ENCODE assay signal across 1 cellular context in the genomic region with DNA sequence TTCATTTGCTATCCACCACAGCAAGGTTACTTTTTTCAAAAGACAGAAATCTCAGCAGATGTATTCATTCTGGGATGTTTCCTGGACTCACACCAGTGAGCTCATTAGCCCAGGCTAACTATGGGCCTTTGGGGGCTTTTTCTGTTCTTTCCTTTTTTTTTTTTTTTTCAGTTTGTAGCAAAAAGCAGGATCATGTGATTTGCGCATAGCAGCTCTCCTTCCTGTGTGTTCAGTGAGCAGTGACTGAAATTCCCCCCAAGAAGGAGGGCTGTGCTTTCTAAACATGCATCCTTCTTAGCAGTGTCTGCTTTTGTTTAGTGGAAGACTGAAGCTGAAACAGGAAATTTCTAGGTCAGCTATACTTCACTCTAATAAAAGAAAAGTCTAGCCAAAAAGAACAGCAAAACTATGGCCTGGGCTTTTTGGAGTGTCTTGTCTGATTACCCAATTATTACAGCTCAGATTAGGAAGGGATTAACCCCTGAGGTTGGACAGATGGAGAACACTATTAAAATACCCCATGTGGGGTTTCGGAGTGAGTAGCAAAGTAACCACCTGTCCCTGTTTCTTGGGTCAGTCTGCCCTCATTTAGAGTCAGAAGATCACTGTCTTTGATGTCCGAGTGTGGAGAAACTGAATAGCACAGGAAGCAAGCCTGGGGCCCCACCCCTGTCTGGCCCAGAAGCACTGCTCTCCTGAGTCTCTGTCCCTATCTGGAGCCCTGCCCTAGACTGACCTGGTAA.
TF ChIP-seq lines count a peak whose summit lies in the region.

No MANE protein-coding gene starts in this region.

TF ChIP-seq in GM12878, 131 proteins besides CTCF, POLR2A, EP300 and RAD21 (continued from another document and continues in another):
- TF ChIP-seq, protein P1, sequence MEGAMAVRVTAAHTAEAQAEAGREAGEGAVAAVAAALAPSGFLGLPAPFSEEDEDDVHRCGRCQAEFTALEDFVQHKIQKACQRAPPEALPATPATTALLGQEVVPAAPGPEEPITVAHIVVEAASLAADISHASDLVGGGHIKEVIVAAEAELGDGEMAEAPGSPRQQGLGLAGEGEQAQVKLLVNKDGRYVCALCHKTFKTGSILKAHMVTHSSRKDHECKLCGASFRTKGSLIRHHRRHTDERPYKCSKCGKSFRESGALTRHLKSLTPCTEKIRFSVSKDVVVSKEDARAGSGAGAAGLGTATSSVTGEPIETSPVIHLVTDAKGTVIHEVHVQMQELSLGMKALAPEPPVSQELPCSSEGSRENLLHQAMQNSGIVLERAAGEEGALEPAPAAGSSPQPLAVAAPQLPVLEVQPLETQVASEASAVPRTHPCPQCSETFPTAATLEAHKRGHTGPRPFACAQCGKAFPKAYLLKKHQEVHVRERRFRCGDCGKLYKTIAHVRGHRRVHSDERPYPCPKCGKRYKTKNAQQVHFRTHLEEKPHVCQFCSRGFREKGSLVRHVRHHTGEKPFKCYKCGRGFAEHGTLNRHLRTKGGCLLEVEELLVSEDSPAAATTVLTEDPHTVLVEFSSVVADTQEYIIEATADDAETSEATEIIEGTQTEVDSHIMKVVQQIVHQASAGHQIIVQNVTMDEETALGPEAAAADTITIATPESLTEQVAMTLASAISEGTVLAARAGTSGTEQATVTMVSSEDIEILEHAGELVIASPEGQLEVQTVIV (IDR thresholded peaks at IDR 0.05; ENCODE audit: borderline replicate concordance, partially characterized antibody), result no peak
- TF ChIP-seq ETV6 (conservative IDR thresholded peaks at IDR 0.05 in 1 of 2, IDR thresholded peaks at IDR 0.05 in 1 of 2; ENCODE audit: borderline replicate concordance in 1 of 2, low read depth in 1 of 2) (peak in 1 of 2 experiments; percentile 60; a peak in 2 of 4 replicates), SIN3A (IDR thresholded peaks at IDR 0.05; ENCODE audit: low read depth, low read length) (no peak), MTA3 (IDR thresholded peaks at IDR 0.05; ENCODE audit: borderline replicate concordance, low read length) (no peak; the same call in 1 of the 2 replicates), RCOR1 (conservative IDR thresholded peaks at IDR 0.05; ENCODE audit: low read depth, low read length) (0 out of 2 replicates have a peak, but pooled peaks have one; percentile 15), NFYA (IDR thresholded peaks at IDR 0.05; ENCODE audit: borderline replicate concordance, low read depth, low read length) (no peak), NRF1 (conservative IDR thresholded peaks at IDR 0.05; ENCODE audit: low read depth, low read length) (no peak), HDGF (IDR thresholded peaks at IDR 0.05) (no peak), HDAC2 (IDR thresholded peaks at IDR 0.05) (no peak), FOXM1 (IDR thresholded peaks at IDR 0.05; ENCODE audit: low read depth, low read length) (peak; percentile 82), ZSCAN29 (IDR thresholded peaks at IDR 0.05) (no peak), NR2C1 (IDR thresholded peaks at IDR 0.05) (no peak), CBFB (IDR thresholded peaks at IDR 0.05; ENCODE audit: low read depth) (peak; percentile 23; the same call in 1 of the 2 replicates), ATF7 (IDR thresholded peaks at IDR 0.05; ENCODE audit: low read depth) (peak; percentile 68), ZNF274 (IDR thresholded peaks at IDR 0.05; ENCODE audit: insufficient read depth, insufficient read length) (no peak), EED (IDR thresholded peaks at IDR 0.05; ENCODE audit: low read depth) (peak; percentile 61), ASH2L (IDR thresholded peaks at IDR 0.05; ENCODE audit: borderline replicate concordance, low read depth) (peak; percentile 90; the same call in 1 of the 2 replicates)
- TF ChIP-seq, protein P2, sequence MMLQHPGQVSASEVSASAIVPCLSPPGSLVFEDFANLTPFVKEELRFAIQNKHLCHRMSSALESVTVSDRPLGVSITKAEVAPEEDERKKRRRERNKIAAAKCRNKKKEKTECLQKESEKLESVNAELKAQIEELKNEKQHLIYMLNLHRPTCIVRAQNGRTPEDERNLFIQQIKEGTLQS (IDR thresholded peaks at IDR 0.05; ENCODE audit: borderline replicate concordance, extremely low read depth, low read depth, low read length), result no peak
- TF ChIP-seq, protein P3, sequence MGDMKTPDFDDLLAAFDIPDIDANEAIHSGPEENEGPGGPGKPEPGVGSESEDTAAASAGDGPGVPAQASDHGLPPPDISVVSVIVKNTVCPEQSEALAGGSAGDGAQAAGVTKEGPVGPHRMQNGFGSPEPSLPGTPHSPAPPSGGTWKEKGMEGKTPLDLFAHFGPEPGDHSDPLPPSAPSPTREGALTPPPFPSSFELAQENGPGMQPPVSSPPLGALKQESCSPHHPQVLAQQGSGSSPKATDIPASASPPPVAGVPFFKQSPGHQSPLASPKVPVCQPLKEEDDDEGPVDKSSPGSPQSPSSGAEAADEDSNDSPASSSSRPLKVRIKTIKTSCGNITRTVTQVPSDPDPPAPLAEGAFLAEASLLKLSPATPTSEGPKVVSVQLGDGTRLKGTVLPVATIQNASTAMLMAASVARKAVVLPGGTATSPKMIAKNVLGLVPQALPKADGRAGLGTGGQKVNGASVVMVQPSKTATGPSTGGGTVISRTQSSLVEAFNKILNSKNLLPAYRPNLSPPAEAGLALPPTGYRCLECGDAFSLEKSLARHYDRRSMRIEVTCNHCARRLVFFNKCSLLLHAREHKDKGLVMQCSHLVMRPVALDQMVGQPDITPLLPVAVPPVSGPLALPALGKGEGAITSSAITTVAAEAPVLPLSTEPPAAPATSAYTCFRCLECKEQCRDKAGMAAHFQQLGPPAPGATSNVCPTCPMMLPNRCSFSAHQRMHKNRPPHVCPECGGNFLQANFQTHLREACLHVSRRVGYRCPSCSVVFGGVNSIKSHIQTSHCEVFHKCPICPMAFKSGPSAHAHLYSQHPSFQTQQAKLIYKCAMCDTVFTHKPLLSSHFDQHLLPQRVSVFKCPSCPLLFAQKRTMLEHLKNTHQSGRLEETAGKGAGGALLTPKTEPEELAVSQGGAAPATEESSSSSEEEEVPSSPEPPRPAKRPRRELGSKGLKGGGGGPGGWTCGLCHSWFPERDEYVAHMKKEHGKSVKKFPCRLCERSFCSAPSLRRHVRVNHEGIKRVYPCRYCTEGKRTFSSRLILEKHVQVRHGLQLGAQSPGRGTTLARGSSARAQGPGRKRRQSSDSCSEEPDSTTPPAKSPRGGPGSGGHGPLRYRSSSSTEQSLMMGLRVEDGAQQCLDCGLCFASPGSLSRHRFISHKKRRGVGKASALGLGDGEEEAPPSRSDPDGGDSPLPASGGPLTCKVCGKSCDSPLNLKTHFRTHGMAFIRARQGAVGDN (IDR thresholded peaks at IDR 0.05), result no peak
- TF ChIP-seq, protein P4, sequence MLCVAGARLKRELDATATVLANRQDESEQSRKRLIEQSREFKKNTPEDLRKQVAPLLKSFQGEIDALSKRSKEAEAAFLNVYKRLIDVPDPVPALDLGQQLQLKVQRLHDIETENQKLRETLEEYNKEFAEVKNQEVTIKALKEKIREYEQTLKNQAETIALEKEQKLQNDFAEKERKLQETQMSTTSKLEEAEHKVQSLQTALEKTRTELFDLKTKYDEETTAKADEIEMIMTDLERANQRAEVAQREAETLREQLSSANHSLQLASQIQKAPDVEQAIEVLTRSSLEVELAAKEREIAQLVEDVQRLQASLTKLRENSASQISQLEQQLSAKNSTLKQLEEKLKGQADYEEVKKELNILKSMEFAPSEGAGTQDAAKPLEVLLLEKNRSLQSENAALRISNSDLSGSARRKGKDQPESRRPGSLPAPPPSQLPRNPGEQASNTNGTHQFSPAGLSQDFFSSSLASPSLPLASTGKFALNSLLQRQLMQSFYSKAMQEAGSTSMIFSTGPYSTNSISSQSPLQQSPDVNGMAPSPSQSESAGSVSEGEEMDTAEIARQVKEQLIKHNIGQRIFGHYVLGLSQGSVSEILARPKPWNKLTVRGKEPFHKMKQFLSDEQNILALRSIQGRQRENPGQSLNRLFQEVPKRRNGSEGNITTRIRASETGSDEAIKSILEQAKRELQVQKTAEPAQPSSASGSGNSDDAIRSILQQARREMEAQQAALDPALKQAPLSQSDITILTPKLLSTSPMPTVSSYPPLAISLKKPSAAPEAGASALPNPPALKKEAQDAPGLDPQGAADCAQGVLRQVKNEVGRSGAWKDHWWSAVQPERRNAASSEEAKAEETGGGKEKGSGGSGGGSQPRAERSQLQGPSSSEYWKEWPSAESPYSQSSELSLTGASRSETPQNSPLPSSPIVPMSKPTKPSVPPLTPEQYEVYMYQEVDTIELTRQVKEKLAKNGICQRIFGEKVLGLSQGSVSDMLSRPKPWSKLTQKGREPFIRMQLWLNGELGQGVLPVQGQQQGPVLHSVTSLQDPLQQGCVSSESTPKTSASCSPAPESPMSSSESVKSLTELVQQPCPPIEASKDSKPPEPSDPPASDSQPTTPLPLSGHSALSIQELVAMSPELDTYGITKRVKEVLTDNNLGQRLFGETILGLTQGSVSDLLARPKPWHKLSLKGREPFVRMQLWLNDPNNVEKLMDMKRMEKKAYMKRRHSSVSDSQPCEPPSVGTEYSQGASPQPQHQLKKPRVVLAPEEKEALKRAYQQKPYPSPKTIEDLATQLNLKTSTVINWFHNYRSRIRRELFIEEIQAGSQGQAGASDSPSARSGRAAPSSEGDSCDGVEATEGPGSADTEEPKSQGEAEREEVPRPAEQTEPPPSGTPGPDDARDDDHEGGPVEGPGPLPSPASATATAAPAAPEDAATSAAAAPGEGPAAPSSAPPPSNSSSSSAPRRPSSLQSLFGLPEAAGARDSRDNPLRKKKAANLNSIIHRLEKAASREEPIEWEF (IDR thresholded peaks at IDR 0.05; ENCODE audit: insufficient replicate concordance, low read depth, low read length), result no peak
- TF ChIP-seq, protein P5, sequence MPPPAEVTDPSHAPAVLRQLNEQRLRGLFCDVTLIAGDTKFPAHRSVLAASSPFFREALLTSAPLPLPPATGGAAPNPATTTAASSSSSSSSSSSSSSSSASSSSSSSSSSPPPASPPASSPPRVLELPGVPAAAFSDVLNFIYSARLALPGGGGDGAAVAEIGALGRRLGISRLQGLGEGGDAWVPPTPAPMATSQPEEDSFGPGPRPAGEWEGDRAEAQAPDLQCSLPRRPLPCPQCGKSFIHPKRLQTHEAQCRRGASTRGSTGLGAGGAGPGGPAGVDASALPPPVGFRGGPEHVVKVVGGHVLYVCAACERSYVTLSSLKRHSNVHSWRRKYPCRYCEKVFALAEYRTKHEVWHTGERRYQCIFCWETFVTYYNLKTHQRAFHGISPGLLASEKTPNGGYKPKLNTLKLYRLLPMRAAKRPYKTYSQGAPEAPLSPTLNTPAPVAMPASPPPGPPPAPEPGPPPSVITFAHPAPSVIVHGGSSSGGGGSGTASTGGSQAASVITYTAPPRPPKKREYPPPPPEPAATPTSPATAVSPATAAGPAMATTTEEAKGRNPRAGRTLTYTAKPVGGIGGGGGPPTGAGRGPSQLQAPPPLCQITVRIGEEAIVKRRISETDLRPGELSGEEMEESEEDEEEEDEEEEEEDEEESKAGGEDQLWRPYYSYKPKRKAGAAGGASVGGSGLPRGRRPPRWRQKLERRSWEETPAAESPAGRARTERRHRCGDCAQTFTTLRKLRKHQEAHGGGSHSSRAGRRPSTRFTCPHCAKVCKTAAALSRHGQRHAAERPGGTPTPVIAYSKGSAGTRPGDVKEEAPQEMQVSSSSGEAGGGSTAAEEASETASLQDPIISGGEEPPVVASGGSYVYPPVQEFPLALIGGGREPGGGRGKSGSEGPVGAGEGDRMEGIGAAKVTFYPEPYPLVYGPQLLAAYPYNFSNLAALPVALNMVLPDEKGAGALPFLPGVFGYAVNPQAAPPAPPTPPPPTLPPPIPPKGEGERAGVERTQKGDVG (CRISPR knock-in tag; IDR thresholded peaks at IDR 0.05), result no peak
- TF ChIP-seq, protein P6, sequence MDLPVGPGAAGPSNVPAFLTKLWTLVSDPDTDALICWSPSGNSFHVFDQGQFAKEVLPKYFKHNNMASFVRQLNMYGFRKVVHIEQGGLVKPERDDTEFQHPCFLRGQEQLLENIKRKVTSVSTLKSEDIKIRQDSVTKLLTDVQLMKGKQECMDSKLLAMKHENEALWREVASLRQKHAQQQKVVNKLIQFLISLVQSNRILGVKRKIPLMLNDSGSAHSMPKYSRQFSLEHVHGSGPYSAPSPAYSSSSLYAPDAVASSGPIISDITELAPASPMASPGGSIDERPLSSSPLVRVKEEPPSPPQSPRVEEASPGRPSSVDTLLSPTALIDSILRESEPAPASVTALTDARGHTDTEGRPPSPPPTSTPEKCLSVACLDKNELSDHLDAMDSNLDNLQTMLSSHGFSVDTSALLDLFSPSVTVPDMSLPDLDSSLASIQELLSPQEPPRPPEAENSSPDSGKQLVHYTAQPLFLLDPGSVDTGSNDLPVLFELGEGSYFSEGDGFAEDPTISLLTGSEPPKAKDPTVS (IDR thresholded peaks at IDR 0.05; ENCODE audit: low read depth, low read length), result no peak
- TF ChIP-seq, protein P7, sequence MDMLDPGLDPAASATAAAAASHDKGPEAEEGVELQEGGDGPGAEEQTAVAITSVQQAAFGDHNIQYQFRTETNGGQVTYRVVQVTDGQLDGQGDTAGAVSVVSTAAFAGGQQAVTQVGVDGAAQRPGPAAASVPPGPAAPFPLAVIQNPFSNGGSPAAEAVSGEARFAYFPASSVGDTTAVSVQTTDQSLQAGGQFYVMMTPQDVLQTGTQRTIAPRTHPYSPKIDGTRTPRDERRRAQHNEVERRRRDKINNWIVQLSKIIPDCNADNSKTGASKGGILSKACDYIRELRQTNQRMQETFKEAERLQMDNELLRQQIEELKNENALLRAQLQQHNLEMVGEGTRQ (IDR thresholded peaks at IDR 0.05; ENCODE audit: borderline replicate concordance, low read depth, low read length), result no peak; the same call in 1 of the 2 replicates
- TF ChIP-seq, protein P8, sequence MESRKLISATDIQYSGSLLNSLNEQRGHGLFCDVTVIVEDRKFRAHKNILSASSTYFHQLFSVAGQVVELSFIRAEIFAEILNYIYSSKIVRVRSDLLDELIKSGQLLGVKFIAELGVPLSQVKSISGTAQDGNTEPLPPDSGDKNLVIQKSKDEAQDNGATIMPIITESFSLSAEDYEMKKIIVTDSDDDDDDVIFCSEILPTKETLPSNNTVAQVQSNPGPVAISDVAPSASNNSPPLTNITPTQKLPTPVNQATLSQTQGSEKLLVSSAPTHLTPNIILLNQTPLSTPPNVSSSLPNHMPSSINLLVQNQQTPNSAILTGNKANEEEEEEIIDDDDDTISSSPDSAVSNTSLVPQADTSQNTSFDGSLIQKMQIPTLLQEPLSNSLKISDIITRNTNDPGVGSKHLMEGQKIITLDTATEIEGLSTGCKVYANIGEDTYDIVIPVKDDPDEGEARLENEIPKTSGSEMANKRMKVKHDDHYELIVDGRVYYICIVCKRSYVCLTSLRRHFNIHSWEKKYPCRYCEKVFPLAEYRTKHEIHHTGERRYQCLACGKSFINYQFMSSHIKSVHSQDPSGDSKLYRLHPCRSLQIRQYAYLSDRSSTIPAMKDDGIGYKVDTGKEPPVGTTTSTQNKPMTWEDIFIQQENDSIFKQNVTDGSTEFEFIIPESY (IDR thresholded peaks at IDR 0.05), result no peak
